ENCODE assay signal across 29 cellular contexts in genomic region chr2:220850116-220850515, GRCh38.
"Had no signal": no experiment of that assay in that cellular context is flagged by ENCODE, and none has a peak within 500 bp of the region (broad histone marks: within the 10 kb centered on the region; RNA-seq: fewer than 3 reads in every experiment).

No MANE protein-coding gene starts in this region.

- H3K4me3 ChIP-seq: esophagus squamous epithelium had no signal

- H3K27ac ChIP-seq: brain microvascular endothelial cell, epithelial cell of prostate, esophagus squamous epithelium, WERI-Rb-1 had no signal

- H3K36me3 ChIP-seq: brain microvascular endothelial cell, esophagus squamous epithelium, WERI-Rb-1 had no signal

- DNase-seq: activated B cell treated with CpG ODN at 0.5 μM for 24 hours; activated CD4-positive, alpha-beta T cell treated with anti-CD3 and anti-CD28 coated beads for 48 hours; activated CD4-positive, alpha-beta T cell treated with anti-CD3 and anti-CD28 coated beads, Interleukin-2, amount 50 U/mL, for 1 hour; activated CD4-positive, alpha-beta T cell treated with anti-CD3 and anti-CD28 coated beads, Interleukin-2, amount 50 U/mL, for 48 hours; activated CD8-positive, alpha-beta memory T cell treated with anti-CD3 and anti-CD28 coated beads for 24 hours; activated CD8-positive, alpha-beta T cell treated with anti-CD3 and anti-CD28 coated beads for 36 hours; activated effector memory CD4-positive, alpha-beta T cell treated with Interleukin-2 at 50 U/mL for 16 hours; activated gamma-delta T cell treated with Interleukin-2 at 50 U/mL for 16 hours; activated naive CD4-positive, alpha-beta T cell treated with anti-CD3 and anti-CD28 coated beads, Interleukin-2, amount 50 U/mL, for 16 hours; activated naive CD4-positive, alpha-beta T cell treated with Interleukin-2 at 50 U/mL for 16 hours; activated T-cell treated with anti-CD3 and anti-CD28 coated beads, Interleukin-2, amount 50 U/mL, for 4 hours; amniotic stem cell; anterior cingulate cortex; brain microvascular endothelial cell; caudate nucleus; cortex of kidney; dermis blood vessel endothelial cell; effector CD4-positive, alpha-beta T cell; effector memory CD8-positive, alpha-beta T cell; esophagus squamous epithelium; foreskin melanocyte; head of caudate nucleus; T-helper 1 cell; T-helper 17 cell; T1000; WERI-Rb-1 had no signal

- ATAC-seq: activated CD4-positive, CD25-positive, alpha-beta regulatory T cell treated with anti-CD3 and anti-CD28 coated beads, Interleukin-2, amount 50 U/mL, for 24 hours; activated CD8-positive, alpha-beta T cell treated with anti-CD3 and anti-CD28 coated beads for 36 hours; activated T-cell treated with anti-CD3 and anti-CD28 coated beads, Interleukin-2, amount 50 U/mL, for 4 hours; activated T-helper 17 cell treated with anti-CD3 and anti-CD28 coated beads, Interleukin-2, amount 50 U/mL, for 72 hours; effector memory CD8-positive, alpha-beta T cell; T-helper 17 cell had no signal

- H3K27me3 ChIP-seq: brain microvascular endothelial cell, esophagus squamous epithelium had no signal
